In genomic region chr17:55577687-55578086, GRCh38 we compare ENCODE assay signal across 8 cellular contexts.
DNase-seq lines count a peak whose midpoint lies in the region; ATAC-seq and TF ChIP-seq lines count a peak whose summit lies in the region.

No MANE protein-coding gene starts in this region.

- no peak overlapping the region for H3K4me3 Mint-ChIP-seq in glutamatergic neuron (ENCODE audit: unreplicated experiment)

- intact Hi-C loops in body of pancreas (cut with DNase I) (no loop called here), sciatic nerve (cut with DNase I) (no loop called here)

- peak; percentile 30 for ATAC-seq in body of pancreas
- peak; percentile 77 for ATAC-seq in sciatic nerve
- ATAC-seq in HG02973 (IDR thresholded peaks at IDR 0.05; ENCODE audit: unreplicated experiment) = no peak

- H3K27ac Mint-ChIP-seq in glutamatergic neuron (ENCODE audit: unreplicated experiment) = no peak overlapping the region

- no peaks in the 10 kb centered on the region for H3K9me2 ChIP-seq in Karpas-422 (replicated peaks; ENCODE audit: insufficient read depth, low read length)

- H2AFZ ChIP-seq in Karpas-422 (ENCODE audit: low read length) = no peak overlapping the region

- no peak overlapping the region for H3K9ac ChIP-seq in Karpas-422 (ENCODE audit: low read length)

- TF ChIP-seq CTCF in body of pancreas (IDR thresholded peaks at IDR 0.05) (no peak), glutamatergic neuron (IDR thresholded peaks at IDR 0.05; ENCODE audit: partially characterized antibody, unreplicated experiment) (no peak)

- no peaks in the 10 kb centered on the region for H3K36me3 Mint-ChIP-seq in glutamatergic neuron (ENCODE audit: unreplicated experiment)

- H3K4me1 ChIP-seq in Karpas-422 (ENCODE audit: low read length) (peaks cover 26% of the 10 kb centered on the region), body of pancreas (no peaks in the 10 kb centered on the region)

- no peaks in the 10 kb centered on the region for H3K79me2 ChIP-seq in Karpas-422 (ENCODE audit: low read length)

- DNase-seq in GDM1 (lab: John Stamatoyannopoulos, UW) (peak; percentile 12), Karpas-422 (no peak), body of pancreas (no peak), sciatic nerve (ENCODE audit: low spot score) (peak; percentile 75), EL (no peak), glutamatergic neuron (no peak), NCI-H345 (lab: John Stamatoyannopoulos, UW) (no peak)

- H3K4me2 ChIP-seq in Karpas-422 (ENCODE audit: low read depth, low read length, poor library complexity, severe bottlenecking) = peak overlapping the region; percentile 53

- no peaks in the 10 kb centered on the region for H3K36me3 ChIP-seq in Karpas-422 (ENCODE audit: insufficient read depth, low read length)
- H3K36me3 ChIP-seq in body of pancreas (replicated peaks in 1 of 2; ENCODE audit: insufficient read depth in 1 of 2, low read depth in 2 of 2) = no peaks in the 10 kb centered on the region

- no peaks in the 10 kb centered on the region for H3K4me1 Mint-ChIP-seq in glutamatergic neuron (ENCODE audit: low read depth, unreplicated experiment)

- no peak for TF ChIP-seq POLR2A in body of pancreas (IDR thresholded peaks at IDR 0.05)

- no peaks in the 10 kb centered on the region for H3K27me3 ChIP-seq in Karpas-422 (ENCODE audit: low read length)
- H3K27me3 ChIP-seq in body of pancreas = no peaks in the 10 kb centered on the region

- H3K9me3 ChIP-seq in Karpas-422 (ENCODE audit: low read length) = no peaks in the 10 kb centered on the region
- H3K9me3 ChIP-seq in body of pancreas = no peaks in the 10 kb centered on the region

- no peaks in the 10 kb centered on the region for H4K20me1 ChIP-seq in Karpas-422 (ENCODE audit: insufficient read depth, low read depth, low read length)

- H3K27me3 Mint-ChIP-seq in glutamatergic neuron (ENCODE audit: unreplicated experiment) = no peaks in the 10 kb centered on the region

- no peaks in the 10 kb centered on the region for H3K9me3 Mint-ChIP-seq in glutamatergic neuron (ENCODE audit: unreplicated experiment)

- H3K4me3 ChIP-seq in Karpas-422 (ENCODE audit: low read length) = peak overlapping the region; percentile 31; the same call in 1 of the 2 replicates
- no peak overlapping the region for H3K4me3 ChIP-seq in body of pancreas

- H3K27ac ChIP-seq in Karpas-422 (ENCODE audit: low read length) (no peak overlapping the region), body of pancreas (no peak overlapping the region)

- WGBS in body of pancreas, 2 donors = 63 to 76% methylated on average over 9 to 14 of the region's 14 CpGs

Comparison
In these comparisons a context has a peak if more than half of its experiments do, and no peak if none do; other contexts are left out.
1. DNase-seq: peak in GDM1 (single experiment) and sciatic nerve (single experiment); none in Karpas-422 (single experiment), body of pancreas (0 of 4), EL (single experiment), glutamatergic neuron (single experiment) and NCI-H345 (single experiment).